In the genomic region with DNA sequence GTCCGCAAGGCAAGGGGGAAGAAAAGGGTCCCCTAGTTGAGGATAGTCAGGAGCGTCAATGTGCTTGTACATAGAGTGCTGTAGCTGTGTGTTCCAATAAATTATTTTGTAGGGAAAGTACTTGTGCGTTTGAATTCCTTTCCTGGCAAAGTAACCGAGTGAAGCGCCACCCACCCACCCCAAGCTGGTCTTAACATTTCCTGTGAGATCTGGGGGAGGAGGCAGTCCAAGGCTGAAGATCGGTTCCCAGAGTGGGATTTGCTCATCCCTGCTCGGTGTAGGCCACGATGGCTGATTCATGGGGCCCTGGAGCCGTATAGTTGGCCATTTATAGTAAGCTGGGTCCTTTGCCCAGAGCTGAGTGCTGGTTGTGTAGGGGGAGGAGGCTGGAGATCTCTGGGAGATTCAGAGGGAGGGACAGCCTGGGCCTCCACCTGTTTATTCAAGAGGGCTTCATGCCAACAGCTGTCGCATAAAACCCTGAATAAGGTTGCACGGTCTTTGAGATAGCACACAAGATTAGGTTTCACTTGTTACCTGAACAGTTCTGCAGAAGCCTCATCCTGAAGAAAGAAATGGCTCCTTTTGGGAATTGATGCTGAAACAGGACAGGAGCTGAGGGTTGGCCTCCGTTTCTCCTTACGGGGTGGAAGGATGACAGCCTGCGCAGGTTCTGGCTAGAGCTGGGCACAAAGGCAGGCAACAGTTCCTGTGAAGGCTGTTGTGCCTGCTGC, we compare ENCODE assay signal across 8 cellular contexts. TPM values are rescaled to one million over a fixed set of nuclear protein-coding genes. Genes with fewer than 3 reads are reported as not detected.
DNase-seq lines count a peak whose midpoint lies in the region; ATAC-seq and TF ChIP-seq lines count a peak whose summit lies in the region.

No MANE protein-coding gene starts in this region.

- 34% methylated on average over 11 of the region's 14 CpGs for WGBS in right lobe of liver (ENCODE audit: insufficient coverage, low coverage, low lambda C conversion rate, missing lambda C conversion rate)

- in situ Hi-C loops in brain microvascular endothelial cell (cut with HindIII; ENCODE audit: low pct_ligation_motif_present, low sequenced_read_pairs): loop anchor here (25.0 kb wide), 1 partner anchor 110 kb away; no protein-coding TSS in a partner anchor

- peaks cover 26% of the 10 kb centered on the region for H3K4me1 ChIP-seq in cardiac muscle cell (ENCODE audit: low read depth)
- peaks cover 0 to 44% (median 17%) of the 10 kb centered on the region in 4 donors for H3K4me1 ChIP-seq in right lobe of liver
- peaks cover 31 to 74% of the 10 kb centered on the region in 2 donors for H3K4me1 ChIP-seq in thoracic aorta (ENCODE audit: control insufficient read depth in 1 of 2, low read depth in 2 of 2)

- peak overlapping the region; percentile 80 for H3K4me3 ChIP-seq in cardiac muscle cell
- peak overlapping the region; percentile 96 for H3K4me3 ChIP-seq in brain microvascular endothelial cell (ENCODE audit: low read depth, low read length)
- H3K4me3 ChIP-seq in right lobe of liver: peak overlapping the region; percentile 100
- peak overlapping the region; percentile 95 for H3K4me3 ChIP-seq in thoracic aorta

- H3K9me3 ChIP-seq in cardiac muscle cell (ENCODE audit: low read depth): no peaks in the 10 kb centered on the region
- H3K9me3 ChIP-seq in right lobe of liver: no peaks in the 10 kb centered on the region
- H3K9me3 ChIP-seq in thoracic aorta: no peaks in the 10 kb centered on the region

- no peak for TF ChIP-seq POLR2A in right lobe of liver (IDR thresholded peaks at IDR 0.05)

- peak; percentile 51 to 72 for DNase-seq in cardiac muscle cell (ENCODE audit: low read depth in 1 of 2, low spot score in 1 of 2)
- DNase-seq in cardiac septum (ENCODE audit: low spot score): no peak
- DNase-seq in NCI-H69 (lab: John Stamatoyannopoulos, UW): peak; percentile 64
- DNase-seq in brain microvascular endothelial cell: no peak
- DNase-seq in right lobe of liver: peak in 1 of 3 donors; percentile 38
- no peak for DNase-seq in thoracic aorta (ENCODE audit: low spot score)

- TF ChIP-seq CTCF in cardiac muscle cell (IDR thresholded peaks at IDR 0.05; ENCODE audit: low read depth, low read length) (no peak), brain microvascular endothelial cell (IDR thresholded peaks at IDR 0.05; ENCODE audit: low read depth, low read length, missing control alignments) (no peak), right lobe of liver (IDR thresholded peaks at IDR 0.05) (no peak), thoracic aorta (IDR thresholded peaks at IDR 0.05) (no peak)

- intact Hi-C loops in cardiac septum (cut with DNase I): loop anchor here (5.0 to 10.0 kb wide), 2 partner anchors 205 to 648 kb away; a partner anchor contains a TSS
- intact Hi-C loops in right lobe of liver (cut with DNase I): no loop called here

- peaks cover 28% of the 10 kb centered on the region for H3K36me3 ChIP-seq in cardiac muscle cell
- peaks cover 40% of the 10 kb centered on the region for H3K36me3 ChIP-seq in brain microvascular endothelial cell (replicated peaks)
- peaks cover 11 to 37% (median 27%) of the 10 kb centered on the region in 4 donors for H3K36me3 ChIP-seq in right lobe of liver
- peaks cover 34% of the 10 kb centered on the region for H3K36me3 ChIP-seq in thoracic aorta

- ATAC-seq in right lobe of liver: no peak
- ATAC-seq in thoracic aorta (ENCODE audit: insufficient number of reproducible peaks, low FRiP score, low read depth): no peak
- ATAC-seq in HG02970 (IDR thresholded peaks at IDR 0.05; ENCODE audit: low FRiP score, unreplicated experiment): no peak
- ATAC-seq in GM21786 (IDR thresholded peaks at IDR 0.05; ENCODE audit: unreplicated experiment): no peak

- H3K27me3 ChIP-seq in cardiac muscle cell (no peaks in the 10 kb centered on the region), brain microvascular endothelial cell (replicated peaks) (no peaks in the 10 kb centered on the region), right lobe of liver (no peaks in the 10 kb centered on the region), thoracic aorta (replicated peaks; ENCODE audit: insufficient read depth) (no peaks in the 10 kb centered on the region)

- H3K27ac ChIP-seq in cardiac muscle cell (peak overlapping the region; percentile 99), brain microvascular endothelial cell (peak overlapping the region; percentile 11), right lobe of liver (no peak overlapping the region), thoracic aorta (peak overlapping the region; percentile 100)

RNA-seq across cellular contexts. Expression of a gene that starts 2.4 kb away (rescaled TPM):
- total RNA-seq in cardiac muscle cell: 283 and 375 TPM in 2 replicates
- 194 and 203 TPM in 2 replicates for polyA plus RNA-seq in cardiac muscle cell
- 177 TPM for total RNA-seq in cardiac septum
- total RNA-seq in right lobe of liver: 100 to 1,000 TPM; 114 to 187 (median 157) TPM
- 100 to 1,000 TPM; 301 to 320 TPM for total RNA-seq in thoracic aorta

RNA-seq across cellular contexts. Expression of a gene that starts 9.8 kb away (rescaled TPM):
- total RNA-seq in cardiac muscle cell (144 and 169 TPM in 2 replicates), cardiac septum (43.7 TPM), right lobe of liver (100 to 1,000 TPM in 2 of 6 experiments, 10 to 100 TPM in 4; 31.0 to 104 (median 32.8) TPM), thoracic aorta (10 to 100 TPM; 77.7 to 89.6 TPM)
- polyA plus RNA-seq in cardiac muscle cell: 112 and 150 TPM in 2 replicates

RNA-seq across cellular contexts. Expression of a gene that starts 20.6 kb away (rescaled TPM):
- total RNA-seq in cardiac muscle cell (27.2 and 31.2 TPM in 2 replicates), cardiac septum (19.4 TPM), right lobe of liver (10 to 100 TPM; 17.4 to 24.4 (median 21.5) TPM), thoracic aorta (10 to 100 TPM; 18.8 to 36.9 TPM)
- polyA plus RNA-seq in cardiac muscle cell: 29.1 and 33.7 TPM in 2 replicates

RNA-seq across cellular contexts. Expression of a gene that starts 47.8 kb away (rescaled TPM):
- total RNA-seq in cardiac muscle cell: 0.14 and 0.24 TPM in 2 replicates
- polyA plus RNA-seq in cardiac muscle cell: 0.04 and 0.47 TPM in 2 replicates
- total RNA-seq in cardiac septum: 0.03 TPM
- under 1 TPM in 1 of 6 experiments, not detected in 5; 0.06 TPM for total RNA-seq in right lobe of liver
- under 1 TPM; 0.14 to 0.21 TPM for total RNA-seq in thoracic aorta

Comparison
In these comparisons a context has a peak if more than half of its experiments do, and no peak if none do; other contexts are left out.
1. DNase-seq: peak in cardiac muscle cell (2 of 2) and NCI-H69 (single experiment); none in cardiac septum (single experiment), brain microvascular endothelial cell (single experiment) and thoracic aorta (single experiment).
2. H3K27ac ChIP-seq: peak in cardiac muscle cell (single experiment), brain microvascular endothelial cell (single experiment) and thoracic aorta (2 of 2); none in right lobe of liver (0 of 3).
3. Peak in every context shown above with its lines, with median percentiles within 50 percentile points of each other: H3K4me3 ChIP-seq.